Comparison of ENCODE assay signal across 7 cellular contexts in genomic region chr17:81481815-81482505, GRCh38. TPM values are rescaled to one million over a fixed set of nuclear protein-coding genes. Genes with fewer than 3 reads are reported as not detected.
DNase-seq lines count a peak whose midpoint lies in the region; ATAC-seq and TF ChIP-seq lines count a peak whose summit lies in the region.

No MANE protein-coding gene starts in this region.

- H3K4me3 Mint-ChIP-seq in H9 (peak overlapping the region; percentile 41 to 74), immature natural killer cell (peak overlapping the region; percentile 58 to 76 (median 73))
- peak overlapping the region; percentile 52 for H3K4me3 Mint-ChIP-seq in activated T-helper 17 cell treated with anti-CD3 and anti-CD28 coated beads, Interleukin-2, amount 50 U/mL, for 72 hours
- no peak overlapping the region for H3K4me3 Mint-ChIP-seq in activated CD8-positive, alpha-beta memory T cell treated with anti-CD3 and anti-CD28 coated beads, Interleukin-2, amount 10 ng/mL, durations not matched to agents 7 days and 5 days

- TF ChIP-seq CTCF in H9 (conservative IDR thresholded peaks at IDR 0.05) (no peak), spleen (IDR thresholded peaks at IDR 0.05 in 8 of 11, conservative IDR thresholded peaks at IDR 0.05 in 3 of 11) (no peak)

- no peaks in the 10 kb centered on the region for H3K79me2 ChIP-seq in H9 (ENCODE audit: insufficient read depth, low read length)

- H3K4me1 Mint-ChIP-seq in H9 (peaks cover 4 to 6% of the 10 kb centered on the region in 2 experiments), immature natural killer cell (peaks cover 10% of the 10 kb centered on the region in 2 donors)
- peaks cover 5% of the 10 kb centered on the region for H3K4me1 Mint-ChIP-seq in activated T-helper 17 cell treated with anti-CD3 and anti-CD28 coated beads, Interleukin-2, amount 50 U/mL, for 72 hours
- peaks cover 13% of the 10 kb centered on the region for H3K4me1 Mint-ChIP-seq in activated CD8-positive, alpha-beta memory T cell treated with anti-CD3 and anti-CD28 coated beads, Interleukin-2, amount 10 ng/mL, durations not matched to agents 7 days and 5 days

- H3K27me3 ChIP-seq in H9 (ENCODE audit: insufficient read depth, low read length) = peaks cover 12% of the 10 kb centered on the region; the same call in 1 of the 2 replicates
- H3K27me3 ChIP-seq in spleen (replicated peaks in 1 of 7) = peaks cover 0 to 65% (median 11%) of the 10 kb centered on the region in 7 donors

- H3K4me1 ChIP-seq in H9 (ENCODE audit: insufficient read depth, low read length) = no peaks in the 10 kb centered on the region; the same call in 1 of the 2 replicates
- peaks cover 28 to 68% (median 57%) of the 10 kb centered on the region in 6 donors for H3K4me1 ChIP-seq in spleen

- no peak for ATAC-seq in activated T-helper 17 cell treated with anti-CD3 and anti-CD28 coated beads, Interleukin-2, amount 50 U/mL, for 72 hours (replicated peaks)
- ATAC-seq in activated CD8-positive, alpha-beta memory T cell treated with anti-CD3 and anti-CD28 coated beads, Interleukin-2, amount 10 ng/mL, durations not matched to agents 7 days and 5 days = no peak

- H3K36me3 ChIP-seq in spleen = no peaks in the 10 kb centered on the region

- no peak overlapping the region for H3K18ac ChIP-seq in H9 (ENCODE audit: insufficient read length, low read depth, low read length)

- H3T11ph ChIP-seq in H9 (ENCODE audit: low read length) = no peak overlapping the region

- peak overlapping the region; percentile 19 for H3K4me2 ChIP-seq in H9 (ENCODE audit: insufficient read depth, insufficient read length, low read length)

- H4K20me1 ChIP-seq in H9 (ENCODE audit: control insufficient read depth, insufficient read depth, insufficient read length) = no peaks in the 10 kb centered on the region

- no peak for TF ChIP-seq POLR2A in spleen (IDR thresholded peaks at IDR 0.05)

- H2BK15ac ChIP-seq in H9 (ENCODE audit: low read depth, low read length) = no peak overlapping the region

- DNase-seq in H9 (no peak), immature natural killer cell (no peak), spleen (no peak), iPS-NIHi7 (ENCODE audit: extremely low spot score) (no peak), COR-L47 (lab: John Stamatoyannopoulos, UW) (no peak)
- no peak for DNase-seq in activated CD8-positive, alpha-beta memory T cell treated with anti-CD3 and anti-CD28 coated beads, Interleukin-2, amount 10 ng/mL, durations not matched to agents 7 days and 5 days

- intact Hi-C loops in spleen (cut with DNase I; ENCODE audit: low total_unique reads) = loop anchor here (10.0 kb wide), 1 partner anchor 227 kb away; no protein-coding TSS in a partner anchor

- no peak overlapping the region for H2AFZ ChIP-seq in H9 (ENCODE audit: low read length)

- no peak overlapping the region for H3K23ac ChIP-seq in H9 (ENCODE audit: insufficient read length, low read depth, low read length)

- no peak overlapping the region for H2BK120ac ChIP-seq in H9 (ENCODE audit: low read depth, low read length, poor library complexity, severe bottlenecking)

- H3K9me3 Mint-ChIP-seq in H9 (peaks cover 0 to 3% of the 10 kb centered on the region in 2 experiments; a peak in 2 of 5 replicates), immature natural killer cell (no peaks in the 10 kb centered on the region)
- no peaks in the 10 kb centered on the region for H3K9me3 Mint-ChIP-seq in activated T-helper 17 cell treated with anti-CD3 and anti-CD28 coated beads, Interleukin-2, amount 50 U/mL, for 72 hours
- H3K9me3 Mint-ChIP-seq in activated CD8-positive, alpha-beta memory T cell treated with anti-CD3 and anti-CD28 coated beads, Interleukin-2, amount 10 ng/mL, durations not matched to agents 7 days and 5 days (ENCODE audit: low read depth) = no peaks in the 10 kb centered on the region

- no CpG with 5 or more reads among the region's 18 CpGs for WGBS in H9 (ENCODE audit: extremely low coverage, insufficient read length, low lambda C conversion rate)
- WGBS in spleen, 5 donors = 33 to 61% (median 55%) methylated on average over 4 to 18 of the region's 18 CpGs

- H3K14ac ChIP-seq in H9 (ENCODE audit: insufficient read depth, low read length) = no peak overlapping the region

- no peak overlapping the region for H2BK20ac ChIP-seq in H9 (ENCODE audit: low read depth, low read length, poor library complexity, severe bottlenecking)

- CTCF ChIA-PET in activated CD8-positive, alpha-beta memory T cell treated with anti-CD3 and anti-CD28 coated beads, Interleukin-2, amount 10 ng/mL, durations not matched to agents 7 days and 5 days (lab: Charles Lee) = interaction anchor here (1.5 to 3.8 kb wide), 2 partner anchors 77 to 85 kb away, joined by 4 to 16 read pairs; no protein-coding TSS in a partner anchor

- H3K27ac Mint-ChIP-seq in H9 = no peak overlapping the region
- H3K27ac Mint-ChIP-seq in activated T-helper 17 cell treated with anti-CD3 and anti-CD28 coated beads, Interleukin-2, amount 50 U/mL, for 72 hours = no peak overlapping the region
- H3K27ac Mint-ChIP-seq in immature natural killer cell = peak overlapping the region in 4 of 6 donors; percentile 14 to 57 (median 42)
- no peak overlapping the region for H3K27ac Mint-ChIP-seq in activated CD8-positive, alpha-beta memory T cell treated with anti-CD3 and anti-CD28 coated beads, Interleukin-2, amount 10 ng/mL, durations not matched to agents 7 days and 5 days

- H4K91ac ChIP-seq in H9 (ENCODE audit: insufficient read length, low read depth, low read length) = no peak overlapping the region

- H3K27ac ChIP-seq in H9 (ENCODE audit: insufficient read length, low read depth, low read length) (no peak overlapping the region), spleen (no peak overlapping the region)

- H3K27me3 Mint-ChIP-seq in H9 (ENCODE audit: low read depth) (peaks cover 75% of the 10 kb centered on the region), immature natural killer cell (ENCODE audit: low read depth in 3 of 3) (peaks cover 7 to 24% (median 15%) of the 10 kb centered on the region in 3 donors)
- H3K27me3 Mint-ChIP-seq in activated T-helper 17 cell treated with anti-CD3 and anti-CD28 coated beads, Interleukin-2, amount 50 U/mL, for 72 hours = peaks cover 20% of the 10 kb centered on the region
- peaks cover 44% of the 10 kb centered on the region for H3K27me3 Mint-ChIP-seq in activated CD8-positive, alpha-beta memory T cell treated with anti-CD3 and anti-CD28 coated beads, Interleukin-2, amount 10 ng/mL, durations not matched to agents 7 days and 5 days

- no peaks in the 10 kb centered on the region for H3K79me1 ChIP-seq in H9 (ENCODE audit: insufficient read depth, low read depth, low read length, poor library complexity, severe bottlenecking)

- no peak overlapping the region for H2BK12ac ChIP-seq in H9 (ENCODE audit: insufficient read length, low read depth, low read length)

- H3K9ac ChIP-seq in H9 (ENCODE audit: extremely low read depth, insufficient read length, low read length) = no peak overlapping the region

- H3K23me2 ChIP-seq in H9 (ENCODE audit: insufficient read length, low read depth, low read length, poor library complexity, severe bottlenecking) = peaks cover 7% of the 10 kb centered on the region

- no peak overlapping the region for H2BK5ac ChIP-seq in H9 (ENCODE audit: insufficient read length, low read length)

- no peak overlapping the region for H2AK5ac ChIP-seq in H9 (ENCODE audit: insufficient read length, low read length)

- H4K8ac ChIP-seq in H9 (replicated peaks; ENCODE audit: insufficient read length, low read depth, low read length) = no peak overlapping the region

- H3K9me3 ChIP-seq in H9 (ENCODE audit: control insufficient read depth, low read depth, low read length) = no peaks in the 10 kb centered on the region
- no peaks in the 10 kb centered on the region for H3K9me3 ChIP-seq in spleen

- no peaks in the 10 kb centered on the region for H3K36me3 Mint-ChIP-seq in H9 (ENCODE audit: insufficient read depth in 1 of 3, low read depth in 3 of 3)
- H3K36me3 Mint-ChIP-seq in activated T-helper 17 cell treated with anti-CD3 and anti-CD28 coated beads, Interleukin-2, amount 50 U/mL, for 72 hours (ENCODE audit: low read depth) = no peaks in the 10 kb centered on the region
- H3K36me3 Mint-ChIP-seq in immature natural killer cell = no peaks in the 10 kb centered on the region
- no peaks in the 10 kb centered on the region for H3K36me3 Mint-ChIP-seq in activated CD8-positive, alpha-beta memory T cell treated with anti-CD3 and anti-CD28 coated beads, Interleukin-2, amount 10 ng/mL, durations not matched to agents 7 days and 5 days

- no peak overlapping the region for H3K4ac ChIP-seq in H9 (ENCODE audit: low read depth, low read length)

- H3K4me3 ChIP-seq in spleen = peak overlapping the region; percentile 25 to 66 (median 42)

- H4K5ac ChIP-seq in H9 (ENCODE audit: insufficient read length, low read depth, low read length) = no peak overlapping the region

- H3K56ac ChIP-seq in H9 (ENCODE audit: insufficient read length, low read depth, low read length) = no peak overlapping the region

RNA-seq across cellular contexts. Expression of gene ACTG1, which starts 30.6 kb away (rescaled TPM):
- total RNA-seq in H9 (2021) (4,136 and 4,160 TPM in 2 replicates), spleen (1,000 to 10,000 TPM; 1,726 to 6,270 (median 2,803) TPM)
- 1,000 to 10,000 TPM; 4,457 to 7,394 TPM for total RNA-seq in activated T-helper 17 cell treated with anti-CD3 and anti-CD28 coated beads, Interleukin-2, amount 50 U/mL, for 72 hours
- polyA plus RNA-seq in immature natural killer cell (1,000 to 10,000 TPM; 1,637 to 3,074 (median 2,788) TPM), spleen (1,000 to 10,000 TPM; 1,119 to 1,902 (median 1,793) TPM)
- 1,000 to 10,000 TPM; 3,566 to 4,759 TPM for total RNA-seq in activated CD8-positive, alpha-beta memory T cell treated with anti-CD3 and anti-CD28 coated beads, Interleukin-2, amount 10 ng/mL, durations not matched to agents 7 days and 5 days

RNA-seq across cellular contexts. Expression of gene FSCN2, which starts 46.2 kb away (rescaled TPM):
- total RNA-seq in H9 (2021) (1.0 and 1.6 TPM in 2 replicates), spleen (1 to 10 TPM; 1.2 to 4.0 (median 2.8) TPM)
- under 1 TPM; 0.43 to 0.93 TPM for total RNA-seq in activated T-helper 17 cell treated with anti-CD3 and anti-CD28 coated beads, Interleukin-2, amount 50 U/mL, for 72 hours
- polyA plus RNA-seq in immature natural killer cell (under 1 TPM in 1 of 3 donors, not detected in 2; 0.23 TPM), spleen (1 to 10 TPM in 1 of 3 donors, under 1 TPM in 2; 0.41 to 2.6 (median 0.76) TPM)
- under 1 TPM; 0.41 to 0.56 TPM for total RNA-seq in activated CD8-positive, alpha-beta memory T cell treated with anti-CD3 and anti-CD28 coated beads, Interleukin-2, amount 10 ng/mL, durations not matched to agents 7 days and 5 days

Comparison
In these comparisons a context has a peak if more than half of its experiments do, and no peak if none do; other contexts are left out.
1. H3K27ac Mint-ChIP-seq: peak in immature natural killer cell (4 of 6); none in H9 (0 of 3), activated T-helper 17 cell treated with anti-CD3 and anti-CD28 coated beads, Interleukin-2, amount 50 U/mL, for 72 hours (single experiment) and activated CD8-positive, alpha-beta memory T cell treated with anti-CD3 and anti-CD28 coated beads, Interleukin-2, amount 10 ng/mL, durations not matched to agents 7 days and 5 days (single experiment).